5 cellular contexts compared by ENCODE assay signal in genomic region chr17:43476306-43476705, GRCh38. TPM values are rescaled to one million over a fixed set of nuclear protein-coding genes. Genes with fewer than 3 reads are reported as not detected.
A peak's percentile ranks its signal among the peaks of the same experiment; 100 is the strongest.
DNase-seq lines count a peak whose midpoint lies in the region; ATAC-seq, FAIRE-seq and TF ChIP-seq lines count a peak whose summit lies in the region.
"Not testable (repeated sequence)": the region's sequence is repeated elsewhere in the genome, so short reads cannot be mapped to it uniquely, and the experiment has no call there.

No MANE protein-coding gene starts in this region.

- intact Hi-C loops in HepG2 (cut with micrococcal nuclease; ENCODE audit: unreplicated experiment); right lobe of liver (cut with DNase I): not testable (repeated sequence)

- not testable (repeated sequence) for H3K4me1 ChIP-seq in DND-41 (ENCODE audit: insufficient read depth, low read length); Karpas-422 (ENCODE audit: low read length)
- H3K4me1 ChIP-seq in HepG2 (ENCODE audit: insufficient read depth, low read length) (peaks cover 68% of the 10 kb centered on the region), right lobe of liver (peaks cover 0 to 59% (median 29%) of the 10 kb centered on the region in 4 donors)

- not testable (repeated sequence) for DNase-seq in DND-41; Karpas-422; glutamatergic neuron; HepG2 (ENCODE audit: low spot score); right lobe of liver

- H3K4me2 ChIP-seq in DND-41 (ENCODE audit: insufficient read depth, low read length); Karpas-422 (ENCODE audit: low read depth, low read length, poor library complexity, severe bottlenecking): not testable (repeated sequence)
- peak overlapping the region; percentile 48 for H3K4me2 ChIP-seq in HepG2 (ENCODE audit: low read depth, low read length)

- not testable (repeated sequence) for H3K9ac ChIP-seq in DND-41 (ENCODE audit: low read depth, low read length); Karpas-422 (ENCODE audit: low read length)
- H3K9ac ChIP-seq in HepG2 (ENCODE audit: insufficient read depth, low read depth, low read length), result 0 out of 2 replicates have a peak overlapping the region, but pooled peaks have one; percentile 10

- not testable (repeated sequence) for FAIRE-seq in HepG2 (lab: Jason Lieb, UNC)

- TF ChIP-seq CTCF in DND-41 (IDR thresholded peaks at IDR 0.05; ENCODE audit: borderline replicate concordance, extremely low read depth, low read length, poor library complexity, severe bottlenecking); glutamatergic neuron (IDR thresholded peaks at IDR 0.05; ENCODE audit: partially characterized antibody, unreplicated experiment); HepG2 (CRISPR knock-in tag; IDR thresholded peaks at IDR 0.05); right lobe of liver (IDR thresholded peaks at IDR 0.05): not testable (repeated sequence)

- CTCF ChIA-PET in HepG2 (lab: Yijun Ruan, JAX; ENCODE audit: low intra/inter-chr PET ratio, low total read pairs), result not testable (repeated sequence)

- not testable (repeated sequence) for H3K4me3 Mint-ChIP-seq in glutamatergic neuron (ENCODE audit: unreplicated experiment)

- not testable (repeated sequence) for H3K36me3 Mint-ChIP-seq in glutamatergic neuron (ENCODE audit: unreplicated experiment)

- TF ChIP-seq RAD21 in HepG2 (CRISPR knock-in tag; IDR thresholded peaks at IDR 0.05), result not testable (repeated sequence)

- H4K20me1 ChIP-seq in DND-41 (ENCODE audit: insufficient read depth, low read length); Karpas-422 (ENCODE audit: insufficient read depth, low read depth, low read length); HepG2 (ENCODE audit: insufficient read depth, low read length): not testable (repeated sequence)

- H3K27me3 Mint-ChIP-seq in glutamatergic neuron (ENCODE audit: unreplicated experiment), result not testable (repeated sequence)

- in situ Hi-C loops in HepG2 (cut with HindIII; ENCODE audit: extremely low pct_ligation_motif_present, low pct_unique_long_range_greater_than_20kb), result not testable (repeated sequence)

- H3K27me3 ChIP-seq in DND-41 (ENCODE audit: insufficient read depth, low read length, poor library complexity); Karpas-422 (ENCODE audit: low read length); HepG2 (ENCODE audit: control insufficient read depth in 1 of 2, insufficient read depth in 2 of 2, low read length in 2 of 2); right lobe of liver: not testable (repeated sequence)

- TF ChIP-seq POLR2A in HepG2 (IDR thresholded peaks at IDR 0.05; ENCODE audit: insufficient read depth in 1 of 2, low read depth in 2 of 2, low read length in 2 of 2); right lobe of liver (IDR thresholded peaks at IDR 0.05): not testable (repeated sequence)

- TF ChIP-seq EP300 in HepG2 (IDR thresholded peaks at IDR 0.05; ENCODE audit: low read depth in 2 of 2, low read length in 2 of 2); HepG2 (CRISPR knock-in tag; IDR thresholded peaks at IDR 0.05; ENCODE audit: borderline replicate concordance): not testable (repeated sequence)

- not testable (repeated sequence) for BruUV-seq in HepG2 (replicated peaks; lab: Mats Ljungman, UMichigan)

- POLR2A ChIA-PET in HepG2 (lab: Yijun Ruan, JAX), result interaction anchor here (0.6 to 12.7 kb wide), 10 partner anchors 8 to 115 kb away, joined by 3 to 485 read pairs (median 4); partner anchors contain the start of genes ARL4D and DHX8

- H3K4me1 Mint-ChIP-seq in glutamatergic neuron (ENCODE audit: low read depth, unreplicated experiment), result peaks cover 17% of the 10 kb centered on the region

- 94% methylated on average over 9 of the region's 9 CpGs for WGBS in HepG2 (ENCODE audit: low lambda C conversion rate)
- WGBS in right lobe of liver (ENCODE audit: insufficient coverage, low coverage, low lambda C conversion rate, missing lambda C conversion rate), result 80% methylated on average over 1 of the region's 9 CpGs

- not testable (repeated sequence) for H3K9me3 Mint-ChIP-seq in glutamatergic neuron (ENCODE audit: unreplicated experiment)

- H3K27ac Mint-ChIP-seq in glutamatergic neuron (ENCODE audit: unreplicated experiment), result peak overlapping the region; percentile 25

- not testable (repeated sequence) for H3K4me3 ChIP-seq in DND-41 (ENCODE audit: low read depth in 1 of 2, low read length in 2 of 2); Karpas-422 (ENCODE audit: low read length); HepG2 (replicated peaks in 1 of 3; ENCODE audit: insufficient read depth in 1 of 3, low read depth in 2 of 3, low read length in 3 of 3); right lobe of liver

- H3K9me2 ChIP-seq in Karpas-422 (replicated peaks; ENCODE audit: insufficient read depth, low read length), result not testable (repeated sequence)

- H3K27ac ChIP-seq in DND-41 (ENCODE audit: low read length); Karpas-422 (ENCODE audit: low read length): not testable (repeated sequence)
- H3K27ac ChIP-seq in HepG2 (ENCODE audit: extremely low read length, insufficient read depth, low read length) (peak overlapping the region; percentile 43), right lobe of liver (peak overlapping the region in 2 of 3 donors; percentile 70 to 86)

- H2AFZ ChIP-seq in DND-41 (ENCODE audit: low read depth, low read length), result 0 out of 2 replicates have a peak overlapping the region, but pooled peaks have one; percentile 45
- H2AFZ ChIP-seq in Karpas-422 (ENCODE audit: low read length), result peak overlapping the region; percentile 36; the same call in 1 of the 2 replicates
- H2AFZ ChIP-seq in HepG2 (ENCODE audit: low read length), result peak overlapping the region; percentile 7

- not testable (repeated sequence) for H3K36me3 ChIP-seq in DND-41 (ENCODE audit: insufficient read depth, low read length); Karpas-422 (ENCODE audit: insufficient read depth, low read length); HepG2 (replicated peaks in 1 of 2; ENCODE audit: control insufficient read depth in 1 of 2, insufficient read depth in 2 of 2, low read length in 2 of 2); right lobe of liver

- not testable (repeated sequence) for ATAC-seq in DND-41 (ENCODE audit: insufficient read depth, low read depth); HepG2; right lobe of liver

- H3K79me2 ChIP-seq in DND-41 (ENCODE audit: insufficient read depth, low read length); Karpas-422 (ENCODE audit: low read length); HepG2 (ENCODE audit: insufficient read depth, low read length): not testable (repeated sequence)

- not testable (repeated sequence) for H3K9me3 ChIP-seq in DND-41 (ENCODE audit: insufficient read depth, low read length, severe bottlenecking); Karpas-422 (ENCODE audit: low read length); HepG2 (ENCODE audit: low read length); right lobe of liver

TF ChIP-seq in HepG2, 621 proteins besides CTCF, POLR2A, EP300 and RAD21 (continues in another document):
- TF ChIP-seq ZNF768 (CRISPR knock-in tag; IDR thresholded peaks at IDR 0.05) (peak; percentile 12; the same call in 1 of the 2 replicates), ZNF136 (CRISPR knock-in tag; IDR thresholded peaks at IDR 0.05; ENCODE audit: low read depth) (peak; percentile 42; the same call in 1 of the 2 replicates), ZFY (CRISPR knock-in tag; IDR thresholded peaks at IDR 0.05) (peak; percentile 28; the same call in 1 of the 2 replicates)

RNA-seq across cellular contexts. Expression of gene DHX8, which starts 7.5 kb away (rescaled TPM):
- total RNA-seq in Karpas-422 (2014; rRNA removed; shearing (Covaris generic); ENCODE audit: low replicate concordance), result 23.7 and 34.9 TPM in 2 replicates
- total RNA-seq in glutamatergic neuron (ENCODE audit: unreplicated experiment) (71.9 TPM), HepG2 (2016; rRNA removed; fragmentation: Illumina TruSeq; extraction: Trizol) (48.9 and 66.9 TPM in 2 replicates), right lobe of liver (10 to 100 TPM; 14.1 to 18.6 (median 17.5) TPM)
- total RNA-seq in HepG2 (2016; cell fraction: cytosol; rRNA removed; fragmentation: Illumina TruSeq; extraction: Trizol; ENCODE audit: low read depth), result 7.3 and 7.5 TPM in 2 replicates
- 48.9 and 59.5 TPM in 2 replicates for total RNA-seq in HepG2 (2016; cell fraction: insoluble cytoplasmic fraction; rRNA removed; fragmentation: Illumina TruSeq; extraction: Trizol)
- 13.7 and 14.3 TPM in 2 replicates for total RNA-seq in HepG2 (2016; cell fraction: membrane; rRNA removed; fragmentation: Illumina TruSeq; extraction: Trizol)
- 36.4 and 38.7 TPM in 2 replicates for total RNA-seq in HepG2 (2016; cell fraction: nucleus; rRNA removed; fragmentation: Illumina TruSeq; extraction: Trizol)
- polyA plus RNA-seq in HepG2 (2011; rRNA removed), result 23.6 and 24.8 TPM in 2 replicates
- polyA plus RNA-seq in HepG2 (2011; cell fraction: cytosol; rRNA removed), result 19.6 and 23.9 TPM in 2 replicates
- 28.8 and 31.8 TPM in 2 replicates for polyA plus RNA-seq in HepG2 (2011; cell fraction: nucleus; rRNA removed)
- polyA plus RNA-seq in HepG2 (2012), result 24.9 and 33.1 TPM in 2 replicates
- 1.9 and 2.2 TPM in 2 replicates for polyA plus RNA-seq in HepG2 (2016; cell fraction: cytosol; fragmentation: Illumina TruSeq; extraction: Trizol; ENCODE audit: low read depth)
- 37.7 and 41.9 TPM in 2 replicates for polyA plus RNA-seq in HepG2 (2016; cell fraction: insoluble cytoplasmic fraction; fragmentation: Illumina TruSeq; extraction: Trizol; ENCODE audit: low read depth)
- polyA plus RNA-seq in HepG2 (2016; cell fraction: membrane; fragmentation: Illumina TruSeq; extraction: Trizol; ENCODE audit: low read depth), result 4.4 and 5.7 TPM in 2 replicates
- polyA plus RNA-seq in HepG2 (2016; cell fraction: nucleus; fragmentation: Illumina TruSeq; extraction: Trizol; ENCODE audit: insufficient read depth, low read depth), result 36.7 and 42.2 TPM in 2 replicates
- polyA minus RNA-seq in HepG2 (2011; rRNA and poly(A)+ RNA removed; ENCODE audit: low replicate concordance), result 67.3 and 93.6 TPM in 2 replicates
- polyA minus RNA-seq in HepG2 (2011; cell fraction: cytosol; rRNA and poly(A)+ RNA removed), result 36.8 and 37.9 TPM in 2 replicates
- 37.6 and 44.9 TPM in 2 replicates for polyA minus RNA-seq in HepG2 (2011; cell fraction: nucleus; rRNA and poly(A)+ RNA removed)
